In the genomic region with DNA sequence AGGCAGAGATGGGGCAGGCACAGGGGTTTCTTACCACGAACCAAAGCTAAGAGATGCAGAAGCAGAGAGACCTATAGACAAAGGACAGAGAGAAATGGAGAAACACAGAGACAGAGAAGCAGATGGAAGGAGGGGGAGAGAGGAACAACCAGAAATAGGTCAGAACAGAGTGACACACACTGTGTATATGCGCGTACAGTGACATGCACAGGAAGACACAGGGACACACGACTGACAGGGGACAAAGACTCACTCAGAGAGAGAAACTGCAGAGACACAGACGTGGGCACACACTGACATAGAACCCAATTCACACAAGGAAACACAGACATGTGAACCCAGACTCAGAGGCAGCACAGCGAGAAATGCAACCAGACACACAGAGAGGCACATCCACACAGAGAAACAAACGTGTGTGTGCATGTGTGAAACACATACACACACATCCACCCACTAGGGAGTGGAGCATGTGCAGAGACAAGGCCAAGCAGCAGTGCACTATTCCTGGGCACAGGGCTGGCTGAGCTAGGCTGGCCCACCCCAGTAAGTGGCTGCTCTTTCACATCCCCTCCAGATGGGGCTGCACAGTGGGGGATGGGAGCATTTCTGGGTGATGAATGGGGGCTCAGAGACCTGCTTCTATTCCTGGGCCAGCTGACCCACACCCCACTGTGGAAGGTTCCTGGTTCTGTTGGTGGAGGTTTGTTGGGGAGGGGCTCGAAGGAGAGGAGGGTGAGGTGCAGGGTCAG, we compare ENCODE assay signal across 1 cellular context.
TF ChIP-seq lines count a peak whose summit lies in the region.

No MANE protein-coding gene starts in this region.

TF ChIP-seq in H1, 55 proteins besides CTCF, POLR2A, EP300 and RAD21 (continued from another document):
- no peak for TF ChIP-seq SIN3A (conservative IDR thresholded peaks at IDR 0.05 in 1 of 2, IDR thresholded peaks at IDR 0.05 in 1 of 2; ENCODE audit: low read depth in 1 of 2, low read length in 2 of 2)
